29 cellular contexts compared by ENCODE assay signal in the genomic region with DNA sequence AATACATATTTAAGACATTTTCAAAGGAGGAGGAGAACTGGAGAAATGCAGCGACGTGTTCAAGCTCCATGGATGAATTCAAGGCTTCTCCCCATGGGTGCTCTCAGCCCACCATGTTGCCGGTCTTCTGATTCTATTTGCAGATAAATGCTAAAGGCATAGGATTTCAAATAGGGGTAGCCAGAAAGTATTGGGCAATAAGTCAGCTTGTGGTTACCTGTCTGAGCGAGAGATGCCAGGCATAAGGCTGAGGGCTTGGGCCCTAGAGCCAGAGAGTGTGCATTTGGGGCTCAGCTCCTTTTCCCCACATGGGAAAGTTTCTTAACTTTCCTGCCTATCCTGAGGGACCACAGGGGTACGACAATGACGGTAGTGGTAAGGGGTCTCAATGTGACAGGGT.
"Had no signal": no experiment of that assay in that cellular context is flagged by ENCODE, and none has a peak within 500 bp of the region (broad histone marks: within the 10 kb centered on the region; RNA-seq: fewer than 3 reads in every experiment).

No MANE protein-coding gene starts in this region.

- H3K9me3 Mint-ChIP-seq: stimulated activated effector memory CD8-positive, alpha-beta T cell treated with anti-CD3 and anti-CD28 coated beads, Interleukin-12 subunit alpha, Interleukin-12 subunit beta, amount 100 ng/mL, for 72 hours; stimulated activated memory B cell treated with anti-CD40 and anti-IgM and Interleukin-4, amounts not matched to agents 10 μg/mL and 1 μg/mL and 100 μg/mL, for 72 hours; stimulated activated naive B cell treated with anti-CD40 and anti-IgM and Interleukin-4, amounts not matched to agents 10 μg/mL and 1 μg/mL and 100 μg/mL, for 72 hours; stimulated activated naive CD8-positive, alpha-beta T cell treated with anti-CD3 and anti-CD28 coated beads, Interleukin-15, amount 100 ng/mL, for 72 hours; stimulated activated naive CD8-positive, alpha-beta T cell treated with anti-CD3 and anti-CD28 coated beads, Interleukin-15, Interleukin-2, amounts not matched to agents 100 ng/mL and 50 ng/mL, for 24 hours had no signal

- H3K36me3 Mint-ChIP-seq: stimulated activated effector memory CD8-positive, alpha-beta T cell treated with anti-CD3 and anti-CD28 coated beads, Interleukin-12 subunit alpha, Interleukin-12 subunit beta, amount 100 ng/mL, for 72 hours; stimulated activated memory B cell treated with anti-CD40 and anti-IgM and Interleukin-4, amounts not matched to agents 10 μg/mL and 1 μg/mL and 100 μg/mL, for 72 hours; stimulated activated naive B cell treated with anti-CD40 and anti-IgM and Interleukin-4, amounts not matched to agents 10 μg/mL and 1 μg/mL and 100 μg/mL, for 72 hours had no signal

- H3K27ac ChIP-seq: stomach, suprapubic skin, testis, thoracic aorta, thyroid gland, tibial artery, tibial nerve, transverse colon, upper lobe of left lung, upper lobe of right lung, uterus, vagina had no signal

- H3K27me3 ChIP-seq: stomach, suprapubic skin, testis, thyroid gland, tibial artery, tibial nerve, transverse colon, upper lobe of left lung, upper lobe of right lung, uterus, vagina had no signal

- ATAC-seq: stimulated activated effector memory CD8-positive, alpha-beta T cell treated with anti-CD3 and anti-CD28 coated beads, Interleukin-12 subunit alpha, Interleukin-12 subunit beta, amount 100 ng/mL, for 72 hours; stimulated activated memory B cell treated with anti-CD40 and anti-IgM and Interleukin-4, amounts not matched to agents 10 μg/mL and 1 μg/mL and 100 μg/mL, for 72 hours; stimulated activated naive B cell treated with anti-CD40 and anti-IgM and Interleukin-4, amounts not matched to agents 10 μg/mL and 1 μg/mL and 100 μg/mL, for 72 hours; stimulated activated naive CD8-positive, alpha-beta T cell treated with anti-CD3 and anti-CD28 coated beads, Interleukin-15, amount 100 ng/mL, for 72 hours; stimulated activated naive CD8-positive, alpha-beta T cell treated with anti-CD3 and anti-CD28 coated beads, Interleukin-15, Interleukin-2, amounts not matched to agents 100 U/mL and 50 U/mL, for 24 hours; upper lobe of right lung had no signal

- FAIRE-seq: urothelium cell line had no signal

- H3K4me3 ChIP-seq: stomach, suprapubic skin, testis, thoracic aorta, thyroid gland, tibial artery, tibial nerve, transverse colon, upper lobe of left lung, upper lobe of right lung, uterus, vagina had no signal

- H3K36me3 ChIP-seq: stomach, suprapubic skin, thoracic aorta, thyroid gland, tibial artery, tibial nerve, transverse colon, upper lobe of left lung, upper lobe of right lung, uterus, vagina had no signal

- H3K27ac Mint-ChIP-seq: stimulated activated effector memory CD8-positive, alpha-beta T cell treated with anti-CD3 and anti-CD28 coated beads, Interleukin-12 subunit alpha, Interleukin-12 subunit beta, amount 100 ng/mL, for 72 hours; stimulated activated memory B cell treated with anti-CD40 and anti-IgM and Interleukin-4, amounts not matched to agents 10 μg/mL and 1 μg/mL and 100 μg/mL, for 72 hours; stimulated activated naive B cell treated with anti-CD40 and anti-IgM and Interleukin-4, amounts not matched to agents 10 μg/mL and 1 μg/mL and 100 μg/mL, for 72 hours; stimulated activated naive CD8-positive, alpha-beta T cell treated with anti-CD3 and anti-CD28 coated beads, Interleukin-15, amount 100 ng/mL, for 72 hours; stimulated activated naive CD8-positive, alpha-beta T cell treated with anti-CD3 and anti-CD28 coated beads, Interleukin-15, Interleukin-2, amounts not matched to agents 100 ng/mL and 50 ng/mL, for 24 hours; type B pancreatic cell had no signal

- H3K9me3 ChIP-seq: stomach, suprapubic skin, testis, thoracic aorta, thyroid gland, tibial artery, tibial nerve, transverse colon, upper lobe of left lung, upper lobe of right lung, uterus, vagina had no signal

- H3K4me3 Mint-ChIP-seq: stimulated activated effector memory CD8-positive, alpha-beta T cell treated with anti-CD3 and anti-CD28 coated beads, Interleukin-12 subunit alpha, Interleukin-12 subunit beta, amount 100 ng/mL, for 72 hours; stimulated activated memory B cell treated with anti-CD40 and anti-IgM and Interleukin-4, amounts not matched to agents 10 μg/mL and 1 μg/mL and 100 μg/mL, for 72 hours; stimulated activated naive B cell treated with anti-CD40 and anti-IgM and Interleukin-4, amounts not matched to agents 10 μg/mL and 1 μg/mL and 100 μg/mL, for 72 hours; stimulated activated naive CD8-positive, alpha-beta T cell treated with anti-CD3 and anti-CD28 coated beads, Interleukin-15, amount 100 ng/mL, for 72 hours; stimulated activated naive CD8-positive, alpha-beta T cell treated with anti-CD3 and anti-CD28 coated beads, Interleukin-15, Interleukin-2, amounts not matched to agents 100 ng/mL and 50 ng/mL, for 24 hours; type B pancreatic cell had no signal

- H3K27me3 Mint-ChIP-seq: stimulated activated memory B cell treated with anti-CD40 and anti-IgM and Interleukin-4, amounts not matched to agents 10 μg/mL and 1 μg/mL and 100 μg/mL, for 72 hours; stimulated activated naive B cell treated with anti-CD40 and anti-IgM and Interleukin-4, amounts not matched to agents 10 μg/mL and 1 μg/mL and 100 μg/mL, for 72 hours; type B pancreatic cell had no signal

- DNase-seq: stimulated activated CD4-positive, alpha-beta T cell treated with anti-CD3 and anti-CD28 coated beads, Interleukin-2, amount 100 ng/mL, for 48 hours; stimulated activated CD4-positive, alpha-beta T cell treated with anti-CD3 and anti-CD28 coated beads, Interleukin-4, amount 100 ng/mL, for 1 hour; stimulated activated CD4-positive, alpha-beta T cell treated with anti-CD3 and anti-CD28 coated beads, Interleukin-4, amount 100 ng/mL, for 24 hours; stimulated activated CD4-positive, alpha-beta T cell treated with anti-CD3 and anti-CD28 coated beads, Interleukin-4, amount 100 ng/mL, for 4 hours; stimulated activated CD8-positive, alpha-beta memory T cell treated with anti-CD3 and anti-CD28 coated beads, Interleukin-4, amount 100 ng/mL, for 48 hours; stimulated activated naive B cell treated with anti-CD40 and anti-IgM and Interleukin-4, amounts not matched to agents 10 μg/mL and 1 μg/mL and 100 μg/mL, for 72 hours; stimulated activated naive CD4-positive, alpha-beta T cell; stimulated activated naive CD4-positive, alpha-beta T cell treated with Interleukin-2 at 50 U/mL for 16 hours; stimulated activated naive CD8-positive, alpha-beta T cell treated with anti-CD3 and anti-CD28 coated beads, Interleukin-15, amount 100 ng/mL, for 72 hours; stimulated activated naive CD8-positive, alpha-beta T cell treated with anti-CD3 and anti-CD28 coated beads, Interleukin-15, Interleukin-2, amounts not matched to agents 100 U/mL and 50 U/mL, for 24 hours; stomach; substantia nigra; testis; thyroid gland; tibial artery; transverse colon; trophoblast cell; upper lobe of left lung; upper lobe of right lung; uterus had no signal

- H3K4me1 Mint-ChIP-seq: stimulated activated effector memory CD8-positive, alpha-beta T cell treated with anti-CD3 and anti-CD28 coated beads, Interleukin-12 subunit alpha, Interleukin-12 subunit beta, amount 100 ng/mL, for 72 hours had no signal
